Comparison of ENCODE assay signal across 25 cellular contexts in the genomic region with DNA sequence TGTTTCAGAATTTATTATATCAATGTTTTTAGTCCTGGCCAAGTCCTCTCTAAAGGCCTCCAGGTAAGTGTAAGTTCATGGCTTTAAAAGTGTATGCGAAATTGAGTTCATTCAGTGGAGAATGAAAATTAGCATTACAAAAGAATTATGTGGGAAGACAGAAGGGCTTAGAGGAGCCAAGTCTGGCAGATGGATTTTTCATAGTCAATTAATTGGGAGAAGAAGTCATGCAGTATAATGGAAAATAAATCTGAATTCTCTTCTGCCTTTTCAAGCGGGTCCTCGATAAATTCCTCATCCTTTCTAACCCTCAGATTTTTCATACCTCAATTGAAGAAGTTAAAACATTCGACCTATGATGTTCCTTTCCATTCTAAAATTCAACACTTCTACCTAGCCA.
"Had no signal": no experiment of that assay in that cellular context is flagged by ENCODE, and none has a peak within 500 bp of the region (broad histone marks: within the 10 kb centered on the region; RNA-seq: fewer than 3 reads in every experiment).

No MANE protein-coding gene starts in this region.

- H3K36me3 ChIP-seq: SJSA1 had no signal

- DNase-seq: activated CD4-positive, alpha-beta T cell treated with anti-CD3 and anti-CD28 coated beads for 48 hours; activated CD4-positive, alpha-beta T cell treated with anti-CD3 and anti-CD28 coated beads, Interleukin-2, amount 50 U/mL, for 4 hours; activated CD4-positive, CD25-positive, alpha-beta regulatory T cell treated with anti-CD3 and anti-CD28 coated beads, Interleukin-2, amount 50 U/mL, for 72 hours; activated CD8-positive, alpha-beta memory T cell treated with anti-CD3 and anti-CD28 coated beads, Interleukin-2, amount 10 ng/mL, durations not matched to agents 7 days and 5 days; activated gamma-delta T cell; activated naive CD4-positive, alpha-beta T cell treated with anti-CD3 and anti-CD28 coated beads for 36 hours; activated T-cell treated with anti-CD3 and anti-CD28 coated beads, Interleukin-2, amount 50 U/mL, for 4 hours; amygdala; KG1; NCI-H1048; NCI-H1417; NCI-H2029 treated with DMSO at 0.1 percent for 48 hours; NCI-H2227 treated with DMSO at 0.1 percent for 48 hours; NCI-H510A; NCI-H526 treated with DMSO at 0.1 percent for 48 hours; NK-92 treated with Interleukin-12 subunit alpha and Interleukin-12 subunit beta, amount 100 ng/mL, for 24 hours; OCI-M1; SHP77; T-helper 17 cell; T-helper 9 cell had no signal

- ATAC-seq: activated CD8-positive, alpha-beta memory T cell treated with anti-CD3 and anti-CD28 coated beads, Interleukin-2, amount 10 ng/mL, durations not matched to agents 7 days and 5 days; activated T-cell treated with anti-CD3 and anti-CD28 coated beads, Interleukin-2, amount 50 U/mL, for 4 hours; activated T-helper 17 cell treated with anti-CD3 and anti-CD28 coated beads, Interleukin-2, amount 50 U/mL, for 72 hours; Panc1; T-helper 17 cell; WTC11 had no signal

- H3K4me3 ChIP-seq: coronary artery, SJSA1 had no signal

- H3K27ac ChIP-seq: coronary artery, SJSA1 had no signal

- H3K9me3 ChIP-seq: SJSA1 had no signal

- H3K27me3 ChIP-seq: SJSA1 had no signal
